8 cellular contexts compared by ENCODE assay signal in genomic region chr1:155228096-155228427, GRCh38. TPM values are rescaled to one million over a fixed set of nuclear protein-coding genes. Genes with fewer than 3 reads are reported as not detected.
DNase-seq lines count a peak whose midpoint lies in the region; ATAC-seq and TF ChIP-seq lines count a peak whose summit lies in the region.

No MANE protein-coding gene starts in this region.

- H3K79me2 ChIP-seq in SU-DHL-6 (ENCODE audit: insufficient read depth, low read length), result peaks cover 14% of the 10 kb centered on the region; the same call in 1 of the 2 replicates
- H3K79me2 ChIP-seq in fibroblast of lung (ENCODE audit: control insufficient read depth, insufficient read depth, low read length), result peaks cover 11% of the 10 kb centered on the region

- H3K9me2 ChIP-seq in SU-DHL-6 (replicated peaks; ENCODE audit: insufficient read depth, low read length), result no peaks in the 10 kb centered on the region

- TF ChIP-seq CTCF in SU-DHL-6 (IDR thresholded peaks at IDR 0.05; ENCODE audit: insufficient read depth, low read length, poor library complexity, severe bottlenecking) (no peak), fibroblast of lung (conservative IDR thresholded peaks at IDR 0.05 in 1 of 2, IDR thresholded peaks at IDR 0.05 in 1 of 2; ENCODE audit: low read depth in 1 of 2, low read length in 2 of 2) (no peak), GM13976 (IDR thresholded peaks at IDR 0.05; ENCODE audit: borderline replicate concordance, control extremely low read depth, extremely low read depth, insufficient read depth, missing control alignments) (no peak)

- H3K9ac ChIP-seq in SU-DHL-6 (ENCODE audit: low read length), result peak overlapping the region; percentile 81
- H3K9ac ChIP-seq in fibroblast of lung (ENCODE audit: insufficient read depth, low read length), result peak overlapping the region; percentile 63
- peak overlapping the region; percentile 1 for H3K9ac ChIP-seq in rectal smooth muscle tissue (ENCODE audit: low read length)

- peak overlapping the region; percentile 59 for H3K4me2 ChIP-seq in SU-DHL-6 (ENCODE audit: low read depth, low read length, poor library complexity, severe bottlenecking)
- H3K4me2 ChIP-seq in fibroblast of lung (ENCODE audit: extremely low read depth, insufficient read depth, low read length), result peak overlapping the region; percentile 69

- H3K27ac ChIP-seq in SU-DHL-6 (ENCODE audit: low read depth, low read length), result peak overlapping the region; percentile 71
- H3K27ac ChIP-seq in fibroblast of lung (ENCODE audit: insufficient read depth, low read length), result peak overlapping the region; percentile 93
- H3K27ac ChIP-seq in rectal smooth muscle tissue (ENCODE audit: low read depth, low read length), result peak overlapping the region; percentile 87

- H3K36me3 ChIP-seq in SU-DHL-6 (ENCODE audit: low read length) (no peaks in the 10 kb centered on the region), fibroblast of lung (ENCODE audit: control insufficient read depth, insufficient read depth, low read length) (no peaks in the 10 kb centered on the region), rectal smooth muscle tissue (ENCODE audit: control insufficient read depth, insufficient read depth, low read length) (no peaks in the 10 kb centered on the region)

- H3K27me3 ChIP-seq in SU-DHL-6 (ENCODE audit: low read length) (no peaks in the 10 kb centered on the region), fibroblast of lung (ENCODE audit: control insufficient read depth, insufficient read depth, low read length) (no peaks in the 10 kb centered on the region), rectal smooth muscle tissue (ENCODE audit: control insufficient read depth, insufficient read depth, low read length) (no peaks in the 10 kb centered on the region)

- H3K4me1 ChIP-seq in fibroblast of lung (ENCODE audit: control insufficient read depth, extremely low read depth, insufficient read depth, low read length) (peaks cover 18% of the 10 kb centered on the region), rectal smooth muscle tissue (ENCODE audit: control insufficient read depth, insufficient read depth, low read length) (peaks cover 24% of the 10 kb centered on the region)

- H3K4me3 ChIP-seq in GM08714 (ENCODE audit: low read length) (peak overlapping the region; percentile 52; the same call in 1 of the 2 replicates), SU-DHL-6 (ENCODE audit: insufficient read depth, low read length, poor library complexity, severe bottlenecking) (peak overlapping the region; percentile 54), fibroblast of lung (replicated peaks in 1 of 4; ENCODE audit: control extremely low read depth in 1 of 4, insufficient read depth in 1 of 4, low read depth in 3 of 4, low read length in 4 of 4) (peak overlapping the region; percentile 40 to 55 (median 46)), rectal smooth muscle tissue (ENCODE audit: low read length) (peak overlapping the region; percentile 60)

- no peak for ATAC-seq in GM18519 (IDR thresholded peaks at IDR 0.05; ENCODE audit: low FRiP score, unreplicated experiment)

- in situ Hi-C loops in GM13976 (cut with MboI; ENCODE audit: low sequenced_read_pairs, unreplicated experiment), result no loop called here
- in situ Hi-C loops in ACHN (cut with HindIII; ENCODE audit: low pct_ligation_motif_present, low pct_unique_long_range_greater_than_20kb, low sequenced_read_pairs), result no loop called here

- H4K20me1 ChIP-seq in SU-DHL-6 (ENCODE audit: low read depth, low read length), result no peaks in the 10 kb centered on the region
- no peaks in the 10 kb centered on the region for H4K20me1 ChIP-seq in fibroblast of lung (ENCODE audit: control insufficient read depth, extremely low read depth, insufficient read depth, low read length)

- H2AFZ ChIP-seq in SU-DHL-6 (ENCODE audit: low read depth, low read length, severe bottlenecking) (peak overlapping the region; percentile 21), fibroblast of lung (ENCODE audit: low read length) (peak overlapping the region; percentile 94)

- H3K9me3 ChIP-seq in SU-DHL-6 (ENCODE audit: insufficient read depth, low read length) (no peaks in the 10 kb centered on the region), fibroblast of lung (ENCODE audit: control insufficient read depth, insufficient read depth, low read depth, low read length) (no peaks in the 10 kb centered on the region)

- H3F3A ChIP-seq in SU-DHL-6 (ENCODE audit: insufficient read depth), result peaks cover 42% of the 10 kb centered on the region

- no peak for DNase-seq in fibroblast of lung (ENCODE audit: low read depth in 2 of 2)
- DNase-seq in GM13976 (ENCODE audit: low spot score), result no peak
- DNase-seq in ACHN, result no peak
- no peak for DNase-seq in OCI-M2 (lab: John Stamatoyannopoulos, UW; ENCODE audit: unreplicated experiment)

RNA-seq across cellular contexts. Expression of gene MTX1, which starts 19.6 kb away (rescaled TPM):
- 36.7 and 46.6 TPM in 2 replicates for total RNA-seq in fibroblast of lung
- polyA plus RNA-seq in fibroblast of lung, result 42.2 and 52.4 TPM in 2 replicates
- polyA plus RNA-seq in fibroblast of lung (2012), result 51.8 and 72.5 TPM in 2 replicates
- polyA minus RNA-seq in fibroblast of lung (ENCODE audit: low replicate concordance), result 97.5 and 113 TPM in 2 replicates

RNA-seq across cellular contexts. Expression of gene THBS3, which starts 20.4 kb away (rescaled TPM):
- 36.8 and 38.3 TPM in 2 replicates for total RNA-seq in fibroblast of lung
- polyA plus RNA-seq in fibroblast of lung, result 30.0 and 39.6 TPM in 2 replicates
- polyA plus RNA-seq in fibroblast of lung (2012), result 25.9 and 33.5 TPM in 2 replicates
- 31.4 and 41.7 TPM in 2 replicates for polyA minus RNA-seq in fibroblast of lung (ENCODE audit: low replicate concordance)

RNA-seq across cellular contexts. Expression of gene ENTREP3, which starts 27.2 kb away (rescaled TPM):
- 5.4 and 12.9 TPM in 2 replicates for total RNA-seq in fibroblast of lung
- polyA plus RNA-seq in fibroblast of lung, result 8.5 and 14.3 TPM in 2 replicates
- 35.4 and 52.2 TPM in 2 replicates for polyA plus RNA-seq in fibroblast of lung (2012)
- polyA minus RNA-seq in fibroblast of lung (ENCODE audit: low replicate concordance), result 56.0 and 63.3 TPM in 2 replicates

RNA-seq across cellular contexts. Expression of gene SCAMP3, which starts 34.1 kb away (rescaled TPM):
- 25.2 and 33.2 TPM in 2 replicates for total RNA-seq in fibroblast of lung
- polyA plus RNA-seq in fibroblast of lung, result 106 and 151 TPM in 2 replicates
- polyA plus RNA-seq in fibroblast of lung (2012), result 81.8 and 114 TPM in 2 replicates
- polyA minus RNA-seq in fibroblast of lung (ENCODE audit: low replicate concordance), result 180 and 307 TPM in 2 replicates

RNA-seq across cellular contexts. Expression of gene CLK2, which starts 45.2 kb away (rescaled TPM):
- total RNA-seq in fibroblast of lung, result 21.3 and 26.8 TPM in 2 replicates
- polyA plus RNA-seq in fibroblast of lung, result 34.0 and 40.9 TPM in 2 replicates
- polyA plus RNA-seq in fibroblast of lung (2012), result 23.9 and 27.2 TPM in 2 replicates
- 47.5 and 75.3 TPM in 2 replicates for polyA minus RNA-seq in fibroblast of lung (ENCODE audit: low replicate concordance)

Comparison
In these comparisons a context has a peak if more than half of its experiments do, and no peak if none do; other contexts are left out.
1. H3K9ac ChIP-seq: peak in every context shown above with its lines; median percentile 81 in SU-DHL-6; 63 in fibroblast of lung; 1 in rectal smooth muscle tissue.